ENCODE assay signal across 1 cellular context in the genomic region with DNA sequence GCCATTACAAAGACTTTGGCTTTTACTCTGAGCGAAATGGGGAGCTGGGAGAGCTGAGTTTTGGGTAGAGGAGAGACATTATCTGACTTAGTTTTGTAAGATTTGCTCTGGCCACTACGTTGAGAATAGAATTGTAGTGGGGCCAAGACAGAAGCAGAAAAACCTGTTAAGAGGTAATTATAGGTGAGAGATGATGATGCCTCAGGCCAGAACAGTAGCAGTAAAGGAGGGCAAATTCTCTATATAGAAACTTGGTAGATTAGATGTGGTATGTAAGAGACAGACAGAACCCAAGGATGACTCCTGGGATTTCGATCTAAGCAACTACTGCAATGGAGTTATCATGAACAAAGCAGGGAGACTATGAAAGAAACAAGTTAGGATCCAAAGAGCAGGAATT.
TF ChIP-seq lines count a peak whose summit lies in the region.

No MANE protein-coding gene starts in this region.

TF ChIP-seq in IMR-90, 13 proteins besides CTCF, POLR2A, EP300 and RAD21:
- TF ChIP-seq MAZ (IDR thresholded peaks at IDR 0.05; ENCODE audit: borderline replicate concordance, low read depth, low read length) (no peak), MXI1 (IDR thresholded peaks at IDR 0.05; ENCODE audit: borderline replicate concordance, low read depth, low read length) (no peak), RFX5 (IDR thresholded peaks at IDR 0.05; ENCODE audit: low read depth, low read length) (no peak), NFE2L2 (IDR thresholded peaks at IDR 0.05; ENCODE audit: low read depth, low read length) (no peak), CEBPB (IDR thresholded peaks at IDR 0.05; ENCODE audit: low read depth, low read length) (no peak), CHD1 (IDR thresholded peaks at IDR 0.05; ENCODE audit: low read depth, low read length) (no peak), MAFK (IDR thresholded peaks at IDR 0.05; ENCODE audit: low read depth, low read length) (no peak), BHLHE40 (IDR thresholded peaks at IDR 0.05; ENCODE audit: low read depth, low read length) (no peak), SMC3 (IDR thresholded peaks at IDR 0.05; ENCODE audit: low read depth, low read length) (no peak)
- TF ChIP-seq, protein P1, sequence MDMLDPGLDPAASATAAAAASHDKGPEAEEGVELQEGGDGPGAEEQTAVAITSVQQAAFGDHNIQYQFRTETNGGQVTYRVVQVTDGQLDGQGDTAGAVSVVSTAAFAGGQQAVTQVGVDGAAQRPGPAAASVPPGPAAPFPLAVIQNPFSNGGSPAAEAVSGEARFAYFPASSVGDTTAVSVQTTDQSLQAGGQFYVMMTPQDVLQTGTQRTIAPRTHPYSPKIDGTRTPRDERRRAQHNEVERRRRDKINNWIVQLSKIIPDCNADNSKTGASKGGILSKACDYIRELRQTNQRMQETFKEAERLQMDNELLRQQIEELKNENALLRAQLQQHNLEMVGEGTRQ (IDR thresholded peaks at IDR 0.05; ENCODE audit: low read depth, low read length), result no peak
TF ChIP-seq in IMR-90: peak in this region for 0.
